In the genomic region with DNA sequence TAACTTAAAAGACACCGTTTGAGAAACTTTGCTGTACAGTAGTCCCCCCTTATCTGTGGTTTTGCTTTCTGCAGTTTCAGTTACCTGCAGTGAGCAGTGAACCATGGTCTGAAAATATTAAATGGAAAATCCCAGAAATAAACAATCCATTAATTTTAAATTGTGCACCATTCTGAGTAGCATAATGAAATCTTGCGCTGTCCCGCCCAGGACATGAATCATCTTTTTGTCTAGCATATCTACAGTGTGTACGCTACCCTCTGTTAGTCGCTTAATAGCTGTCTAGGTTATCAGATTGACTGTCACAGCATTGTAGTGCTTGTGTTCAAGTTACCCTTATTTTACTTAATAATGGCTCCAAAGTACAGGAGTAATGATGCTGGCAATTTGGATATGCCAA, we compare ENCODE assay signal across 12 cellular contexts. TPM values are rescaled to one million over a fixed set of nuclear protein-coding genes. Genes with fewer than 3 reads are reported as not detected.
DNase-seq lines count a peak whose midpoint lies in the region; FAIRE-seq lines count a peak whose summit lies in the region.
"Had no signal": no experiment of that assay in that cellular context is flagged by ENCODE, and none has a peak within 500 bp of the region (broad histone marks: within the 10 kb centered on the region; RNA-seq: fewer than 3 reads in every experiment).

No MANE protein-coding gene starts in this region.

- H2AFZ ChIP-seq in GM23248, result no peak overlapping the region
- no peak overlapping the region for H2AFZ ChIP-seq in mesenchymal stem cell (ENCODE audit: low read depth, low read length)

- H3K4me3 Mint-ChIP-seq in activated T-helper 2 cell treated with anti-CD3 and anti-CD28 coated beads, Interferon-gamma antibody, Interleukin-2, Interleukin-4, amounts not matched to agents 10 μg/mL and 5 μg/mL and 100 μg/mL, durations not matched to agents 14 hours and 24 hours and 36 hours (ENCODE audit: low read depth), result peak overlapping the region; percentile 55

- H3K4me2 ChIP-seq in BLaER1 treated with 17β-estradiol and CSF1 and Interleukin-3, amounts not matched to agents 10 nM and 100 nM, result peak overlapping the region in 8 of 11 experiments; percentile 82 to 98 (median 95); a peak in 11 of 22 replicates
- H3K4me2 ChIP-seq in GM23248 (ENCODE audit: unreplicated experiment) (no peak overlapping the region), mesenchymal stem cell (ENCODE audit: low read length, poor library complexity, severe bottlenecking) (no peak overlapping the region)

- no peak overlapping the region for H2BK15ac ChIP-seq in mesenchymal stem cell (ENCODE audit: low read depth, poor library complexity, severe bottlenecking)

- H3K4me3 ChIP-seq in BLaER1 treated with 17β-estradiol and CSF1 and Interleukin-3, amounts not matched to agents 10 nM and 100 nM, result no peak overlapping the region
- H3K4me3 ChIP-seq in GM23248 (no peak overlapping the region), mesenchymal stem cell (ENCODE audit: insufficient read depth in 1 of 2, low read depth in 1 of 2, low read length in 2 of 2) (no peak overlapping the region)
- H3K4me3 ChIP-seq: pancreas had no signal

- H3K27me3 Mint-ChIP-seq in activated T-helper 2 cell treated with anti-CD3 and anti-CD28 coated beads, Interferon-gamma antibody, Interleukin-2, Interleukin-4, amounts not matched to agents 10 μg/mL and 5 μg/mL and 100 μg/mL, durations not matched to agents 14 hours and 24 hours and 36 hours (ENCODE audit: low read depth), result no peaks in the 10 kb centered on the region

- H3K9me3 ChIP-seq in BLaER1 treated with 17β-estradiol and CSF1 and Interleukin-3, amounts not matched to agents 10 nM and 100 nM (replicated peaks in 1 of 11), result peaks cover 0 to 5% (median 0%) of the 10 kb centered on the region in 11 experiments; a peak in 1 of 22 replicates
- no peaks in the 10 kb centered on the region for H3K9me3 ChIP-seq in GM23248 (ENCODE audit: low read depth)
- no peaks in the 10 kb centered on the region for H3K9me3 ChIP-seq in mesenchymal stem cell (ENCODE audit: control insufficient read depth, low read length)
- H3K9me3 ChIP-seq: pancreas had no signal

- 78 to 80% methylated on average over 5 of the region's 5 CpGs for WGBS in GM23248 (ENCODE audit: low coverage in 1 of 2, low lambda C conversion rate in 2 of 2, missing lambda C conversion rate in 2 of 2), 2 experiments
- WGBS in mesenchymal stem cell, result 66% methylated on average over 5 of the region's 5 CpGs

- peak overlapping the region; percentile 61 for H3K27ac Mint-ChIP-seq in activated T-helper 2 cell treated with anti-CD3 and anti-CD28 coated beads, Interferon-gamma antibody, Interleukin-2, Interleukin-4, amounts not matched to agents 10 μg/mL and 5 μg/mL and 100 μg/mL, durations not matched to agents 14 hours and 24 hours and 36 hours

- peak; percentile 32 for DNase-seq in GM23248
- no peak for DNase-seq in activated T-helper 2 cell treated with anti-CD3 and anti-CD28 coated beads, Interferon-gamma antibody, Interleukin-2, Interleukin-4, amounts not matched to agents 10 μg/mL and 5 μg/mL and 100 μg/mL, durations not matched to agents 14 hours and 24 hours and 36 hours (ENCODE audit: low spot score)
- DNase-seq in mesenchymal stem cell, result peak; percentile 44
- no peak for DNase-seq in Ammon's horn (ENCODE audit: low spot score)
- no peak for DNase-seq in frontal cortex (ENCODE audit: low spot score in 2 of 2)
- no peak for DNase-seq in NCI-H2171 (lab: John Stamatoyannopoulos, UW)
- no peak for DNase-seq in germinal center (ENCODE audit: low spot score)
- DNase-seq: Calu3; effector CD8-positive, alpha-beta T cell; NCI-H1436; pancreas had no signal

- peaks cover 53 to 90% (median 76%) of the 10 kb centered on the region in 10 experiments for H3K4me1 ChIP-seq in BLaER1 treated with 17β-estradiol and CSF1 and Interleukin-3, amounts not matched to agents 10 nM and 100 nM
- peaks cover 68% of the 10 kb centered on the region for H3K4me1 ChIP-seq in GM23248 (ENCODE audit: insufficient read depth)
- H3K4me1 ChIP-seq in mesenchymal stem cell (ENCODE audit: control insufficient read depth, insufficient read depth, low read depth, low read length), result peaks cover 6% of the 10 kb centered on the region

- peaks cover 74 to 90% (median 87%) of the 10 kb centered on the region in 11 experiments for H3K36me3 ChIP-seq in BLaER1 treated with 17β-estradiol and CSF1 and Interleukin-3, amounts not matched to agents 10 nM and 100 nM
- peaks cover 39% of the 10 kb centered on the region for H3K36me3 ChIP-seq in GM23248 (ENCODE audit: low read depth)
- peaks cover 11 to 64% of the 10 kb centered on the region in 2 experiments for H3K36me3 ChIP-seq in mesenchymal stem cell (ENCODE audit: control insufficient read depth in 1 of 2, insufficient read depth in 2 of 2, low read depth in 1 of 2, low read length in 2 of 2)

- H3K23ac ChIP-seq in mesenchymal stem cell (ENCODE audit: low read length in 2 of 2), result no peak overlapping the region

- H3K27ac ChIP-seq in BLaER1 treated with 17β-estradiol and CSF1 and Interleukin-3, amounts not matched to agents 10 nM and 100 nM, result no peak overlapping the region; a peak in 1 of 22 replicates
- H3K27ac ChIP-seq in GM23248, result no peak overlapping the region
- no peak overlapping the region for H3K27ac ChIP-seq in mesenchymal stem cell (ENCODE audit: low read length, poor library complexity, severe bottlenecking)
- H3K27ac ChIP-seq: pancreas had no signal

- no peak overlapping the region for H3K4ac ChIP-seq in mesenchymal stem cell (ENCODE audit: low read depth in 1 of 2, low read length in 2 of 2)

- H2BK12ac ChIP-seq in mesenchymal stem cell (ENCODE audit: low read length in 2 of 2), result no peak overlapping the region

- H2BK5ac ChIP-seq in mesenchymal stem cell (ENCODE audit: low read depth, low read length, poor library complexity, severe bottlenecking), result no peak overlapping the region

- no peak overlapping the region for H4K8ac ChIP-seq in mesenchymal stem cell (ENCODE audit: low read length)

- peaks cover 94% of the 10 kb centered on the region for H3K36me3 Mint-ChIP-seq in activated T-helper 2 cell treated with anti-CD3 and anti-CD28 coated beads, Interferon-gamma antibody, Interleukin-2, Interleukin-4, amounts not matched to agents 10 μg/mL and 5 μg/mL and 100 μg/mL, durations not matched to agents 14 hours and 24 hours and 36 hours (ENCODE audit: low read depth)

- H4K20me1 ChIP-seq in BLaER1 treated with 17β-estradiol and CSF1 and Interleukin-3, amounts not matched to agents 10 nM and 100 nM, result peaks cover 74 to 100% (median 85%) of the 10 kb centered on the region in 11 experiments
- peaks cover 56% of the 10 kb centered on the region for H4K20me1 ChIP-seq in GM23248 (ENCODE audit: insufficient read depth)

- no peak overlapping the region for H4K91ac ChIP-seq in mesenchymal stem cell (ENCODE audit: low read length)

- H3K27me3 ChIP-seq in BLaER1 treated with 17β-estradiol and CSF1 and Interleukin-3, amounts not matched to agents 10 nM and 100 nM, result no peaks in the 10 kb centered on the region
- H3K27me3 ChIP-seq in GM23248 (replicated peaks; ENCODE audit: insufficient read depth), result no peaks in the 10 kb centered on the region
- H3K27me3 ChIP-seq in mesenchymal stem cell (ENCODE audit: control insufficient read depth in 1 of 2, insufficient read depth in 1 of 2, low read length in 2 of 2), result no peaks in the 10 kb centered on the region
- H3K27me3 ChIP-seq: pancreas had no signal

- H3K4me1 Mint-ChIP-seq in activated T-helper 2 cell treated with anti-CD3 and anti-CD28 coated beads, Interferon-gamma antibody, Interleukin-2, Interleukin-4, amounts not matched to agents 10 μg/mL and 5 μg/mL and 100 μg/mL, durations not matched to agents 14 hours and 24 hours and 36 hours (ENCODE audit: low read depth), result peaks cover 71% of the 10 kb centered on the region

- no peak overlapping the region for H2AK5ac ChIP-seq in mesenchymal stem cell (ENCODE audit: low read length, severe bottlenecking)

- H3K14ac ChIP-seq in mesenchymal stem cell (ENCODE audit: low read length in 2 of 2), result no peak overlapping the region

- H3K9ac ChIP-seq in BLaER1 treated with 17β-estradiol and CSF1 and Interleukin-3, amounts not matched to agents 10 nM and 100 nM, result peak overlapping the region in 2 of 11 experiments; percentile 39 to 96; a peak in 2 of 22 replicates
- H3K9ac ChIP-seq in GM23248 (no peak overlapping the region), mesenchymal stem cell (ENCODE audit: low read length) (peak overlapping the region; percentile 35)

- in situ Hi-C loops in GM23248 (cut with MboI), result no loop called here

- H3K79me2 ChIP-seq in GM23248 (ENCODE audit: insufficient read depth), result peaks cover 100% of the 10 kb centered on the region

- intact Hi-C loops in activated T-helper 2 cell treated with anti-CD3 and anti-CD28 coated beads, Interferon-gamma antibody, Interleukin-2, Interleukin-4, amounts not matched to agents 10 μg/mL and 5 μg/mL and 100 μg/mL, durations not matched to agents 14 hours and 24 hours and 36 hours (cut with micrococcal nuclease), result no loop called here

- H3K9me2 ChIP-seq in GM23248 (ENCODE audit: insufficient read depth), result no peaks in the 10 kb centered on the region

- no peak overlapping the region for H2BK120ac ChIP-seq in mesenchymal stem cell (ENCODE audit: low read depth, low read length)

- no peaks in the 10 kb centered on the region for H3K79me1 ChIP-seq in mesenchymal stem cell (replicated peaks; ENCODE audit: low read length, poor library complexity, severe bottlenecking)

- no peaks in the 10 kb centered on the region for H3K9me3 Mint-ChIP-seq in activated T-helper 2 cell treated with anti-CD3 and anti-CD28 coated beads, Interferon-gamma antibody, Interleukin-2, Interleukin-4, amounts not matched to agents 10 μg/mL and 5 μg/mL and 100 μg/mL, durations not matched to agents 14 hours and 24 hours and 36 hours

- peaks cover 66% of the 10 kb centered on the region for H3F3A ChIP-seq in GM23248 (ENCODE audit: insufficient read depth)

- no peak for FAIRE-seq in frontal cortex (lab: Jason Lieb, UNC)
- FAIRE-seq: pancreas had no signal

- H3K18ac ChIP-seq in mesenchymal stem cell (ENCODE audit: low read depth in 1 of 2, low read length in 2 of 2), result no peak overlapping the region

RNA-seq across cellular contexts. Expression of gene ARPC2, which starts 6.1 kb away (rescaled TPM):
- 568 and 644 TPM in 2 replicates for total RNA-seq in GM23248 (2014; rRNA removed; shearing (Covaris generic))
- polyA plus RNA-seq in GM23248 (2016; fragmentation: Nextera tagmentation; extraction: Ambion mirVana), result 837 and 851 TPM in 2 replicates
- total RNA-seq in activated T-helper 2 cell treated with anti-CD3 and anti-CD28 coated beads, Interferon-gamma antibody, Interleukin-2, Interleukin-4, amounts not matched to agents 10 μg/mL and 5 μg/mL and 100 μg/mL, durations not matched to agents 14 hours and 24 hours and 36 hours, result 639 and 643 TPM in 2 replicates
- 757 TPM for polyA plus RNA-seq in mesenchymal stem cell (2013, experiment 1 of 2)
- 767 TPM for polyA plus RNA-seq in mesenchymal stem cell (2013, experiment 2 of 2)
- 139 TPM for total RNA-seq in frontal cortex

RNA-seq across cellular contexts. Expression of gene GPBAR1, which starts 37.8 kb away (rescaled TPM):
- not detected in 2 replicates for total RNA-seq in GM23248 (2014; rRNA removed; shearing (Covaris generic))
- polyA plus RNA-seq in GM23248 (2016; fragmentation: Nextera tagmentation; extraction: Ambion mirVana), result 0.14 TPM in 1 of 2 replicates, not detected in the other
- 0.41 and 0.87 TPM in 2 replicates for total RNA-seq in activated T-helper 2 cell treated with anti-CD3 and anti-CD28 coated beads, Interferon-gamma antibody, Interleukin-2, Interleukin-4, amounts not matched to agents 10 μg/mL and 5 μg/mL and 100 μg/mL, durations not matched to agents 14 hours and 24 hours and 36 hours
- polyA plus RNA-seq in mesenchymal stem cell (2013, experiment 1 of 2), result 5.1 TPM
- polyA plus RNA-seq in mesenchymal stem cell (2013, experiment 2 of 2), result 5.5 TPM
- total RNA-seq in frontal cortex, result not detected

RNA-seq across cellular contexts. Expression of gene AAMP, which starts 46.9 kb away (rescaled TPM):
- 117 and 191 TPM in 2 replicates for total RNA-seq in GM23248 (2014; rRNA removed; shearing (Covaris generic))
- polyA plus RNA-seq in GM23248 (2016; fragmentation: Nextera tagmentation; extraction: Ambion mirVana), result 112 and 114 TPM in 2 replicates
- total RNA-seq in activated T-helper 2 cell treated with anti-CD3 and anti-CD28 coated beads, Interferon-gamma antibody, Interleukin-2, Interleukin-4, amounts not matched to agents 10 μg/mL and 5 μg/mL and 100 μg/mL, durations not matched to agents 14 hours and 24 hours and 36 hours, result 82.4 and 82.9 TPM in 2 replicates
- polyA plus RNA-seq in mesenchymal stem cell (2013, experiment 1 of 2), result 44.9 TPM
- 43.4 TPM for polyA plus RNA-seq in mesenchymal stem cell (2013, experiment 2 of 2)
- total RNA-seq in frontal cortex, result 98.2 TPM

RNA-seq across cellular contexts. Expression of gene PNKD, which starts 47.3 kb away (rescaled TPM):
- 22.8 and 28.6 TPM in 2 replicates for total RNA-seq in GM23248 (2014; rRNA removed; shearing (Covaris generic))
- 79.3 and 82.7 TPM in 2 replicates for polyA plus RNA-seq in GM23248 (2016; fragmentation: Nextera tagmentation; extraction: Ambion mirVana)
- total RNA-seq in activated T-helper 2 cell treated with anti-CD3 and anti-CD28 coated beads, Interferon-gamma antibody, Interleukin-2, Interleukin-4, amounts not matched to agents 10 μg/mL and 5 μg/mL and 100 μg/mL, durations not matched to agents 14 hours and 24 hours and 36 hours, result 19.9 and 20.8 TPM in 2 replicates
- polyA plus RNA-seq in mesenchymal stem cell (2013, experiment 1 of 2), result 87.9 TPM
- polyA plus RNA-seq in mesenchymal stem cell (2013, experiment 2 of 2), result 88.5 TPM
- 15.1 TPM for total RNA-seq in frontal cortex

RNA-seq across cellular contexts. Expression of gene CXCR1, which starts 56.3 kb away (rescaled TPM):
- total RNA-seq in GM23248 (2014; rRNA removed; shearing (Covaris generic)), result not detected in 2 replicates
- not detected in 2 replicates for polyA plus RNA-seq in GM23248 (2016; fragmentation: Nextera tagmentation; extraction: Ambion mirVana)
- not detected in 2 replicates for total RNA-seq in activated T-helper 2 cell treated with anti-CD3 and anti-CD28 coated beads, Interferon-gamma antibody, Interleukin-2, Interleukin-4, amounts not matched to agents 10 μg/mL and 5 μg/mL and 100 μg/mL, durations not matched to agents 14 hours and 24 hours and 36 hours
- not detected for polyA plus RNA-seq in mesenchymal stem cell (2013, experiment 1 of 2)
- not detected for polyA plus RNA-seq in mesenchymal stem cell (2013, experiment 2 of 2)
- total RNA-seq in frontal cortex, result under 0.01 TPM
- total RNA-seq: Calu3 had no signal

Comparison
In these comparisons a context has a peak if more than half of its experiments do, and no peak if none do; other contexts are left out.
1. H3K4me2 ChIP-seq: peak in BLaER1 treated with 17β-estradiol and CSF1 and Interleukin-3, amounts not matched to agents 10 nM and 100 nM (8 of 11); none in GM23248 (single experiment) and mesenchymal stem cell (single experiment).
2. DNase-seq: peak in GM23248 (single experiment) and mesenchymal stem cell (single experiment); none in activated T-helper 2 cell treated with anti-CD3 and anti-CD28 coated beads, Interferon-gamma antibody, Interleukin-2, Interleukin-4, amounts not matched to agents 10 μg/mL and 5 μg/mL and 100 μg/mL, durations not matched to agents 14 hours and 24 hours and 36 hours (single experiment), Ammon's horn (single experiment), frontal cortex (0 of 2), NCI-H2171 (single experiment) and germinal center (single experiment).